9 cellular contexts compared by ENCODE assay signal in the genomic region with DNA sequence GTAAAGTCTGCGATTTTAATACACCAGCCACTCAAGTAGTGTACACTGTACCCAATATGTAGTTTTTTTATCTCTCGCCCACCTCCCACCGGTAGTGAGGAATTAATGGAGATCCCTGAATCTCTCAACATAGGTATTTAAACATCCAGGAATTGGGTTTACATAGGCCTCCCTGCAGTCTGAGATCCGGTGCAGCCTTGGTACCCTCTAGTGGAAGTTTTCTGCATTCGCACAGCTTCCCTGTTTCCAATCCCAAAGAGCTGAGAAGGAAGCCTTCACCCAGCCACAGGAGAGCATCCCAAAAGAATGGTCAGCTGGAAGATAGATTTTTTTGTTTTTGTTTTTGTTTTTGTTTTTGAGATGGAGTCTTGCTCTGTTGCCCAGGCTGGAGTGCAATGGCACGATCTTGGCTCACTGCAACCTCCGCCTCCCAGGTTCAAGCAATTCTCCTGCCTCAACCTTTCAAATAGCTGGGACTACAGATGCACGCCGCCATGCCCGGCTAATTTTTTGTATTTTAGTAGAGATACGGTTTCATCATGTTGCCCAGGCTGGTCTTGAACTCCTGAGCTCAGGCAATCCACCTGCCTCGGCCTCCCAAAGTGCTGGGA. TPM values are rescaled to one million over a fixed set of nuclear protein-coding genes. Genes with fewer than 3 reads are reported as not detected.
DNase-seq lines count a peak whose midpoint lies in the region; TF ChIP-seq lines count a peak whose summit lies in the region.
"Not testable (repeated sequence)": the region's sequence is repeated elsewhere in the genome, so short reads cannot be mapped to it uniquely, and the experiment has no call there.
"Had no signal": no experiment of that assay in that cellular context is flagged by ENCODE, and none has a peak within 500 bp of the region (broad histone marks: within the 10 kb centered on the region; RNA-seq: fewer than 3 reads in every experiment).

No MANE protein-coding gene starts in this region.

- H3K9me3 ChIP-seq in MG63; OCI-LY7 (ENCODE audit: low read length); esophagus muscularis mucosa: not testable (repeated sequence)

- not testable (repeated sequence) for TF ChIP-seq EP300 in esophagus muscularis mucosa (IDR thresholded peaks at IDR 0.05)

- H2AFZ ChIP-seq in OCI-LY7 (ENCODE audit: low read length) = not testable (repeated sequence)

- not testable (repeated sequence) for H3K4me1 ChIP-seq in OCI-LY7 (ENCODE audit: insufficient read depth, low read length, poor library complexity, severe bottlenecking)
- H3K4me1 ChIP-seq in esophagus muscularis mucosa = peaks cover 7 to 19% (median 14%) of the 10 kb centered on the region in 4 donors

- DNase-seq in AG08395 (ENCODE audit: low spot score) (peak; percentile 1), MG63 (peak; percentile 9), OCI-LY7 (ENCODE audit: low spot score) (peak; percentile 11)
- DNase-seq in GM12864 (ENCODE audit: low read depth); esophagus muscularis mucosa (ENCODE audit: extremely low spot score); kidney epithelial cell (ENCODE audit: low read depth); progenitor cell of endocrine pancreas (ENCODE audit: low spot score, unreplicated experiment): not testable (repeated sequence)
- DNase-seq in activated CD4-positive, alpha-beta T cell treated with anti-CD3 and anti-CD28 coated beads, Interleukin-2, amount 10 ng/mL, durations not matched to agents 7 days and 5 days = peak; percentile 14

- not testable (repeated sequence) for H4K20me1 ChIP-seq in OCI-LY7 (ENCODE audit: insufficient read depth, low read length)

- H3K27ac ChIP-seq in OCI-LY7 (ENCODE audit: low read depth, low read length, poor library complexity, severe bottlenecking); esophagus muscularis mucosa (replicated peaks in 1 of 4): not testable (repeated sequence)

- 58% methylated on average over 10 of the region's 12 CpGs for WGBS in esophagus muscularis mucosa

- CTCF ChIA-PET in OCI-LY7 (lab: Charles Lee; ENCODE audit: unreplicated experiment) = not testable (repeated sequence)
- CTCF ChIA-PET in activated CD4-positive, alpha-beta T cell treated with anti-CD3 and anti-CD28 coated beads, Interleukin-2, amount 10 ng/mL, durations not matched to agents 7 days and 5 days (lab: Charles Lee) = interaction anchor here (1.0 kb wide), 1 partner anchor 9 kb away, joined by 3 read pairs; the partner anchor contains the start of gene MRPL45

- intact Hi-C loops in OCI-LY7 (cut with micrococcal nuclease; ENCODE audit: unreplicated experiment); esophagus muscularis mucosa (cut with DNase I): not testable (repeated sequence)

- not testable (repeated sequence) for H3K9me2 ChIP-seq in OCI-LY7 (ENCODE audit: insufficient read depth, low read length)

- TF ChIP-seq CTCF in GM12864 (IDR thresholded peaks at IDR 0.05; ENCODE audit: low read depth, low read length, missing control alignments) = peak; percentile 12
- TF ChIP-seq CTCF in OCI-LY7 (conservative IDR thresholded peaks at IDR 0.05; ENCODE audit: low read length) = peak; percentile 40
- TF ChIP-seq CTCF in esophagus muscularis mucosa (IDR thresholded peaks at IDR 0.05) = peak; percentile 16 to 36 (median 30)
- peak; percentile 40 for TF ChIP-seq CTCF in kidney epithelial cell (IDR thresholded peaks at IDR 0.05; ENCODE audit: insufficient read depth, low read length, poor library complexity, severe bottlenecking)
- TF ChIP-seq CTCF in progenitor cell of endocrine pancreas (IDR thresholded peaks at IDR 0.05; ENCODE audit: unreplicated experiment) = peak; percentile 44

- H3K4me2 ChIP-seq in OCI-LY7 (ENCODE audit: low read length) = not testable (repeated sequence)

- not testable (repeated sequence) for BruUV-seq in OCI-LY7 (replicated peaks; lab: Mats Ljungman, UMichigan)

- not testable (repeated sequence) for H3K27me3 ChIP-seq in MG63; esophagus muscularis mucosa; kidney epithelial cell (ENCODE audit: control insufficient read depth, insufficient read depth, low read length)

- H3K36me3 ChIP-seq in MG63; OCI-LY7 (ENCODE audit: insufficient read depth, low read length); esophagus muscularis mucosa; kidney epithelial cell (ENCODE audit: control insufficient read depth, insufficient read depth, low read length): not testable (repeated sequence)

- not testable (repeated sequence) for H3K4me3 ChIP-seq in GM12864 (ENCODE audit: low read depth, low read length); MG63; OCI-LY7 (ENCODE audit: low read depth, low read length, poor library complexity, severe bottlenecking); esophagus muscularis mucosa; kidney epithelial cell (ENCODE audit: low read depth, low read length)

- H3K27me3 Mint-ChIP-seq in activated CD4-positive, alpha-beta T cell treated with anti-CD3 and anti-CD28 coated beads, Interleukin-2, amount 10 ng/mL, durations not matched to agents 7 days and 5 days; progenitor cell of endocrine pancreas: not testable (repeated sequence)

- POLR2A ChIA-PET in OCI-LY7 (lab: Charles Lee); activated CD4-positive, alpha-beta T cell treated with anti-CD3 and anti-CD28 coated beads, Interleukin-2, amount 10 ng/mL, durations not matched to agents 7 days and 5 days (lab: Charles Lee): not testable (repeated sequence)

- H3K27ac Mint-ChIP-seq in activated CD4-positive, alpha-beta T cell treated with anti-CD3 and anti-CD28 coated beads, Interleukin-2, amount 10 ng/mL, durations not matched to agents 7 days and 5 days; progenitor cell of endocrine pancreas: not testable (repeated sequence)

- not testable (repeated sequence) for H3K4me3 Mint-ChIP-seq in activated CD4-positive, alpha-beta T cell treated with anti-CD3 and anti-CD28 coated beads, Interleukin-2, amount 10 ng/mL, durations not matched to agents 7 days and 5 days; progenitor cell of endocrine pancreas (ENCODE audit: low read depth)

- H3K79me2 ChIP-seq in OCI-LY7 (ENCODE audit: insufficient read depth, low read depth, low read length) = not testable (repeated sequence)

- H3K36me3 Mint-ChIP-seq in activated CD4-positive, alpha-beta T cell treated with anti-CD3 and anti-CD28 coated beads, Interleukin-2, amount 10 ng/mL, durations not matched to agents 7 days and 5 days (ENCODE audit: low read depth); progenitor cell of endocrine pancreas (ENCODE audit: insufficient read depth): not testable (repeated sequence)

- H3K9me3 Mint-ChIP-seq in activated CD4-positive, alpha-beta T cell treated with anti-CD3 and anti-CD28 coated beads, Interleukin-2, amount 10 ng/mL, durations not matched to agents 7 days and 5 days; progenitor cell of endocrine pancreas (ENCODE audit: low read depth): not testable (repeated sequence)

- H3K4me1 Mint-ChIP-seq in activated CD4-positive, alpha-beta T cell treated with anti-CD3 and anti-CD28 coated beads, Interleukin-2, amount 10 ng/mL, durations not matched to agents 7 days and 5 days = peaks cover 11% of the 10 kb centered on the region
- not testable (repeated sequence) for H3K4me1 Mint-ChIP-seq in progenitor cell of endocrine pancreas (ENCODE audit: low read depth)

- TF ChIP-seq POLR2A in esophagus muscularis mucosa (IDR thresholded peaks at IDR 0.05; ENCODE audit: low read depth) = not testable (repeated sequence)

RNA-seq across cellular contexts. Expression of gene MRPL45, which starts 8.6 kb away (rescaled TPM):
- 82.3 and 87.4 TPM in 2 replicates for total RNA-seq in MG63 (2014; rRNA removed; shearing (Covaris generic); ENCODE audit: low replicate concordance)
- 29.5 and 29.6 TPM in 2 replicates for total RNA-seq in OCI-LY7 (2014; rRNA removed; shearing (Covaris generic))
- total RNA-seq in OCI-LY7 (2022) = 41.5 and 45.1 TPM in 2 replicates
- total RNA-seq in activated CD4-positive, alpha-beta T cell treated with anti-CD3 and anti-CD28 coated beads, Interleukin-2, amount 10 ng/mL, durations not matched to agents 7 days and 5 days = 10 to 100 TPM; 28.4 to 30.6 TPM
- 10 to 100 TPM; 27.6 to 35.3 (median 29.2) TPM for total RNA-seq in esophagus muscularis mucosa
- 48.3 and 50.0 TPM in 2 replicates for total RNA-seq in kidney epithelial cell
- 41.8 and 46.3 TPM in 2 replicates for total RNA-seq in progenitor cell of endocrine pancreas

RNA-seq across cellular contexts. Expression of gene GPR179, which starts 55.4 kb away (rescaled TPM):
- total RNA-seq in MG63 (2014; rRNA removed; shearing (Covaris generic); ENCODE audit: low replicate concordance) = not detected in 2 replicates
- total RNA-seq in OCI-LY7 (2014; rRNA removed; shearing (Covaris generic)) = 0.21 and 0.32 TPM in 2 replicates
- total RNA-seq in OCI-LY7 (2022) (0.06 and 1.1 TPM in 2 replicates), esophagus muscularis mucosa (under 1 TPM in 2 of 4 donors, not detected in 2; under 0.01 to 0.29 TPM), kidney epithelial cell (0.04 and 0.07 TPM in 2 replicates), progenitor cell of endocrine pancreas (0.27 and 0.41 TPM in 2 replicates)
- total RNA-seq in activated CD4-positive, alpha-beta T cell treated with anti-CD3 and anti-CD28 coated beads, Interleukin-2, amount 10 ng/mL, durations not matched to agents 7 days and 5 days = not detected
- total RNA-seq: pulmonary artery endothelial cell had no signal
